9 cellular contexts compared by ENCODE assay signal in genomic region chr7:711093-711966, GRCh38. TPM values are rescaled to one million over a fixed set of nuclear protein-coding genes. Genes with fewer than 3 reads are reported as not detected.
DNase-seq lines count a peak whose midpoint lies in the region; ATAC-seq and TF ChIP-seq lines count a peak whose summit lies in the region.
"Had no signal": no experiment of that assay in that cellular context is flagged by ENCODE, and none has a peak within 500 bp of the region (broad histone marks: within the 10 kb centered on the region; RNA-seq: fewer than 3 reads in every experiment).

No MANE protein-coding gene starts in this region.

- no peak for DNase-seq in activated CD4-positive, alpha-beta T cell treated with anti-CD3 and anti-CD28 coated beads for 36 hours
- DNase-seq in activated CD4-positive, alpha-beta T cell treated with anti-CD3 and anti-CD28 coated beads, Interleukin-2, amount 50 U/mL, for 1 hour, result no peak
- DNase-seq in cerebellum (ENCODE audit: low spot score) (peak; percentile 52), lung (ENCODE audit: low spot score) (no peak)
- DNase-seq in stimulated activated naive B cell treated with anti-CD40 and anti-IgM and Interleukin-4, amounts not matched to agents 10 μg/mL and 1 μg/mL and 100 μg/mL, for 72 hours, result no peak

- no peaks in the 10 kb centered on the region for H3K9me3 Mint-ChIP-seq in activated CD4-positive, alpha-beta T cell treated with anti-CD3 and anti-CD28 coated beads for 36 hours (ENCODE audit: low read depth)
- no peaks in the 10 kb centered on the region for H3K9me3 Mint-ChIP-seq in stimulated activated naive B cell treated with anti-CD40 and anti-IgM and Interleukin-4, amounts not matched to agents 10 μg/mL and 1 μg/mL and 100 μg/mL, for 72 hours

- H3K27ac ChIP-seq in lung (ENCODE audit: low read depth in 1 of 2, low read length in 1 of 2), result peak overlapping the region in 1 of 2 donors; percentile 75
- H3K27ac ChIP-seq: KMS-11 had no signal

- H3K27me3 ChIP-seq in lung (ENCODE audit: control insufficient read depth, insufficient read depth), result no peaks in the 10 kb centered on the region

- peaks cover 19% of the 10 kb centered on the region for H3K36me3 Mint-ChIP-seq in activated CD4-positive, alpha-beta T cell treated with anti-CD3 and anti-CD28 coated beads for 36 hours (ENCODE audit: low read depth)
- H3K36me3 Mint-ChIP-seq in stimulated activated naive B cell treated with anti-CD40 and anti-IgM and Interleukin-4, amounts not matched to agents 10 μg/mL and 1 μg/mL and 100 μg/mL, for 72 hours, result peaks cover 49 to 65% of the 10 kb centered on the region in 2 donors

- peaks cover 6% of the 10 kb centered on the region for H3K4me1 Mint-ChIP-seq in activated CD4-positive, alpha-beta T cell treated with anti-CD3 and anti-CD28 coated beads for 36 hours
- H3K4me1 Mint-ChIP-seq in stimulated activated naive B cell treated with anti-CD40 and anti-IgM and Interleukin-4, amounts not matched to agents 10 μg/mL and 1 μg/mL and 100 μg/mL, for 72 hours, result peaks cover 18 to 25% of the 10 kb centered on the region in 2 donors

- peak overlapping the region; percentile 38 for H3K4me3 Mint-ChIP-seq in activated CD4-positive, alpha-beta T cell treated with anti-CD3 and anti-CD28 coated beads for 36 hours
- peak overlapping the region; percentile 61 for H3K4me3 Mint-ChIP-seq in stimulated activated naive B cell treated with anti-CD40 and anti-IgM and Interleukin-4, amounts not matched to agents 10 μg/mL and 1 μg/mL and 100 μg/mL, for 72 hours

- H3K4me3 ChIP-seq in lung, result peak overlapping the region; percentile 44

- peaks cover 0 to 4% of the 10 kb centered on the region in 2 donors for H3K4me1 ChIP-seq in lung (ENCODE audit: control insufficient read depth in 2 of 2, insufficient read depth in 2 of 2, low read length in 2 of 2)

- H3K27me3 Mint-ChIP-seq in activated CD4-positive, alpha-beta T cell treated with anti-CD3 and anti-CD28 coated beads for 36 hours, result no peaks in the 10 kb centered on the region
- peaks cover 17 to 19% of the 10 kb centered on the region in 2 donors for H3K27me3 Mint-ChIP-seq in stimulated activated naive B cell treated with anti-CD40 and anti-IgM and Interleukin-4, amounts not matched to agents 10 μg/mL and 1 μg/mL and 100 μg/mL, for 72 hours

- H3K36me3 ChIP-seq in lung (ENCODE audit: control insufficient read depth in 2 of 2, insufficient read depth in 2 of 2, low read length in 2 of 2), result no peaks in the 10 kb centered on the region

- H3K27ac Mint-ChIP-seq in activated CD4-positive, alpha-beta T cell treated with anti-CD3 and anti-CD28 coated beads for 36 hours, result no peak overlapping the region
- H3K27ac Mint-ChIP-seq in stimulated activated naive B cell treated with anti-CD40 and anti-IgM and Interleukin-4, amounts not matched to agents 10 μg/mL and 1 μg/mL and 100 μg/mL, for 72 hours, result peak overlapping the region; percentile 37

- CTCF ChIA-PET in activated CD4-positive, alpha-beta T cell treated with anti-CD3 and anti-CD28 coated beads for 36 hours (lab: Charles Lee), result interaction anchor here (0.6 to 1.4 kb wide), 2 partner anchors 12 to 24 kb away, joined by 3 to 5 read pairs; no protein-coding TSS in a partner anchor

- TF ChIP-seq POLR2A in GM18505 (IDR thresholded peaks at IDR 0.05; ENCODE audit: borderline replicate concordance, extremely low read depth, insufficient read depth, insufficient read length), result no peak

- WGBS in lung, 2 donors, result 49 to 50% methylated on average over 44 to 48 of the region's 48 CpGs

- H3K9me3 ChIP-seq in lung (ENCODE audit: control insufficient read depth in 2 of 2, insufficient read depth in 1 of 2, low read length in 1 of 2), result no peaks in the 10 kb centered on the region

- intact Hi-C loops in activated CD4-positive, alpha-beta T cell treated with anti-CD3 and anti-CD28 coated beads for 36 hours (cut with DNase I, micrococcal nuclease), result no loop called here

- POLR2A ChIA-PET in activated CD4-positive, alpha-beta T cell treated with anti-CD3 and anti-CD28 coated beads for 36 hours (lab: Charles Lee), result interaction anchor here (0.6 kb wide), 1 partner anchor 45 kb away, joined by 3 read pairs; no protein-coding TSS in a partner anchor

- TF ChIP-seq CTCF in lung (IDR thresholded peaks at IDR 0.05; ENCODE audit: control extremely low read depth, extremely low read depth), result no peak

- no peak for ATAC-seq in activated CD4-positive, alpha-beta T cell treated with anti-CD3 and anti-CD28 coated beads for 36 hours
- ATAC-seq in lung (ENCODE audit: insufficient read depth, low FRiP score), result no peak
- no peak for ATAC-seq in stimulated activated naive B cell treated with anti-CD40 and anti-IgM and Interleukin-4, amounts not matched to agents 10 μg/mL and 1 μg/mL and 100 μg/mL, for 72 hours (replicated peaks)
- no peak for ATAC-seq in GM19397 (IDR thresholded peaks at IDR 0.05; ENCODE audit: unreplicated experiment)
- no peak for ATAC-seq in HG02678 (IDR thresholded peaks at IDR 0.05; ENCODE audit: unreplicated experiment)
- no peak for ATAC-seq in GM18505 (IDR thresholded peaks at IDR 0.05; ENCODE audit: unreplicated experiment)

RNA-seq across cellular contexts. Expression of gene DNAAF5, which starts 15.2 kb away (rescaled TPM):
- total RNA-seq in activated CD4-positive, alpha-beta T cell treated with anti-CD3 and anti-CD28 coated beads for 36 hours, result 10 to 100 TPM; 31.5 to 37.2 TPM
- total RNA-seq in cerebellum (13.6 TPM), lung (10 to 100 TPM; 20.9 to 30.2 TPM)
- polyA plus RNA-seq in lung, result 10 to 100 TPM; 10.2 to 16.4 TPM

RNA-seq across cellular contexts. Expression of gene PRKAR1B, which starts 15.8 kb away (rescaled TPM):
- total RNA-seq in activated CD4-positive, alpha-beta T cell treated with anti-CD3 and anti-CD28 coated beads for 36 hours, result 10 to 100 TPM; 37.0 to 41.0 TPM
- total RNA-seq in cerebellum (41.4 TPM), lung (10 to 100 TPM; 14.7 to 32.0 TPM)
- 10 to 100 TPM; 11.3 to 17.8 TPM for polyA plus RNA-seq in lung
